2 cellular contexts compared by ENCODE assay signal in genomic region chr6:74579794-74580193, GRCh38.
TF ChIP-seq lines count a peak whose summit lies in the region.

No MANE protein-coding gene starts in this region.

TF ChIP-seq in liver, 16 proteins besides CTCF, POLR2A, EP300 and RAD21 (continued from another document):
- TF ChIP-seq ZBTB33 (IDR thresholded peaks at IDR 0.05) = no peak
- no peak for TF ChIP-seq ATF3 (IDR thresholded peaks at IDR 0.05)
- no peak for TF ChIP-seq TAF1 (conservative IDR thresholded peaks at IDR 0.05)
- no peak for TF ChIP-seq GABPA (IDR thresholded peaks at IDR 0.05 in 1 of 2, conservative IDR thresholded peaks at IDR 0.05 in 1 of 2)
- TF ChIP-seq SP1 (IDR thresholded peaks at IDR 0.05) = peak; percentile 43
- TF ChIP-seq RXRA (IDR thresholded peaks at IDR 0.05) = peak in 1 of 2 donors; percentile 25
- TF ChIP-seq HNF4G (IDR thresholded peaks at IDR 0.05) = peak; percentile 23
- TF ChIP-seq MAX (IDR thresholded peaks at IDR 0.05) = no peak
- TF ChIP-seq YY1 (IDR thresholded peaks at IDR 0.05) = no peak

TF ChIP-seq in HepG2, 621 proteins besides CTCF, POLR2A, EP300 and RAD21 (continued from another document):
- no peak for TF ChIP-seq HOMEZ (CRISPR knock-in tag; IDR thresholded peaks at IDR 0.05; ENCODE audit: low read depth)
